In genomic region chr11:128311742-128312719, GRCh38 we compare ENCODE assay signal across 11 cellular contexts.
DNase-seq lines count a peak whose midpoint lies in the region; ATAC-seq and TF ChIP-seq lines count a peak whose summit lies in the region.
"Had no signal": no experiment of that assay in that cellular context is flagged by ENCODE, and none has a peak within 500 bp of the region (broad histone marks: within the 10 kb centered on the region; RNA-seq: fewer than 3 reads in every experiment).

No MANE protein-coding gene starts in this region.

- H3K36me3 ChIP-seq in heart right ventricle: no peaks in the 10 kb centered on the region
- H3K36me3 ChIP-seq: transverse colon had no signal

- no peak for TF ChIP-seq CTCF in heart right ventricle (IDR thresholded peaks at IDR 0.05)

- H3K9me3 Mint-ChIP-seq in immature natural killer cell: peaks cover 2 to 31% (median 24%) of the 10 kb centered on the region in 6 donors

- H3K4me1 Mint-ChIP-seq in immature natural killer cell: peaks cover 69 to 82% of the 10 kb centered on the region in 2 donors
- H3K4me1 Mint-ChIP-seq: endodermal cell had no signal

- H3K27me3 ChIP-seq in heart right ventricle: no peaks in the 10 kb centered on the region
- H3K27me3 ChIP-seq: transverse colon had no signal

- H3K27me3 Mint-ChIP-seq in immature natural killer cell (ENCODE audit: low read depth in 3 of 3): peaks cover 0 to 2% (median 2%) of the 10 kb centered on the region in 3 donors

- 63 to 64% methylated on average over 3 of the region's 3 CpGs for WGBS in heart right ventricle, 2 donors

- H3K4me3 ChIP-seq in heart right ventricle: no peak overlapping the region
- H3K4me3 ChIP-seq: transverse colon had no signal

- H3K4me1 ChIP-seq in heart right ventricle: peaks cover 0 to 4% (median 0%) of the 10 kb centered on the region in 9 donors
- H3K4me1 ChIP-seq: transverse colon had no signal

- ATAC-seq in GM18861 (IDR thresholded peaks at IDR 0.05; ENCODE audit: unreplicated experiment): peak; percentile 69
- peak; percentile 53 for ATAC-seq in GM21381 (IDR thresholded peaks at IDR 0.05; ENCODE audit: unreplicated experiment)
- peak; percentile 48 for ATAC-seq in HG03354 (IDR thresholded peaks at IDR 0.05; ENCODE audit: poor library complexity, severe bottlenecking, unreplicated experiment)
- no peak for ATAC-seq in heart right ventricle

- H3K27ac Mint-ChIP-seq in immature natural killer cell: peak overlapping the region; percentile 58 to 87 (median 72)
- H3K27ac Mint-ChIP-seq: endodermal cell had no signal

- no peak for DNase-seq in immature natural killer cell
- DNase-seq in heart right ventricle: no peak
- DNase-seq in AG20443 (ENCODE audit: low spot score): no peak
- DNase-seq in NCI-H526 (lab: John Stamatoyannopoulos, UW): no peak
- DNase-seq: DMS79, endodermal cell, KBM-7, transverse colon had no signal

- no peak overlapping the region for H3K27ac ChIP-seq in heart right ventricle
- H3K27ac ChIP-seq: transverse colon had no signal

- H3K9me3 ChIP-seq in heart right ventricle: peaks cover 0 to 29% (median 6%) of the 10 kb centered on the region in 11 donors

- H3K4me3 Mint-ChIP-seq in immature natural killer cell: peak overlapping the region in 2 of 5 donors; percentile 6 to 19
- H3K4me3 Mint-ChIP-seq: endodermal cell had no signal

- intact Hi-C loops in heart right ventricle (cut with DNase I): no loop called here

- H3K36me3 Mint-ChIP-seq in immature natural killer cell: peaks cover 15 to 18% (median 17%) of the 10 kb centered on the region in 3 donors

Comparison
In these comparisons a context has a peak if more than half of its experiments do, and no peak if none do; other contexts are left out.
1. ATAC-seq: peak in GM18861 (single experiment), GM21381 (single experiment) and HG03354 (single experiment); none in heart right ventricle (0 of 8).